ENCODE assay signal across 11 cellular contexts in the genomic region with DNA sequence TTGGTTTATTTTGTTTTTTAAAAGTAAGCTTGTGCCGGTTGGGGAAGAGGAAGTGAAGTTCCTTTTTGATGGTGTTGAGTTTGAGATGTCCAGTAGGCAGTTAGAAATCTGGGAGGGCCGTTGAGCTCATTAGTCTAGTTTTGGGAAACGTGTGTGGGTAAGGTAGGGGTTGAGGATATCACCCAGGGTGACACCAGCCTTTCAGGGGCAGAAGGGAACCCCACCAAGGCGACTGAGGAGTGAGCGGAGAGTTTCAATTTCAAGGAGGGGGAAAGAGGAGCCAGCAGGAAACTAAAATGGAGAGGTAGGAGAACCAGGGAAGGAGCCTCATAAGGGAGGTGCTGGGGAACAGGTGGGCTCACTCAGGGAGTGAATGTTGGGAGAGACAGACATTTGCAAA. TPM values are rescaled to one million over a fixed set of nuclear protein-coding genes. Genes with fewer than 3 reads are reported as not detected.
DNase-seq lines count a peak whose midpoint lies in the region; ATAC-seq and TF ChIP-seq lines count a peak whose summit lies in the region.
"Had no signal": no experiment of that assay in that cellular context is flagged by ENCODE, and none has a peak within 500 bp of the region (broad histone marks: within the 10 kb centered on the region; RNA-seq: fewer than 3 reads in every experiment).

No MANE protein-coding gene starts in this region.

- H3K9ac ChIP-seq in BLaER1 = no peak overlapping the region

- peaks cover 61% of the 10 kb centered on the region for H3K4me1 ChIP-seq in BLaER1

- H3K4me1 Mint-ChIP-seq in Calu3 (ENCODE audit: low read depth, unreplicated experiment) (peaks cover 53% of the 10 kb centered on the region), memory B cell (peaks cover 49% of the 10 kb centered on the region)
- peaks cover 53% of the 10 kb centered on the region for H3K4me1 Mint-ChIP-seq in activated T-helper 2 cell treated with anti-CD3 and anti-CD28 coated beads, Interferon-gamma antibody, Interleukin-2, Interleukin-4, amounts not matched to agents 10 μg/mL and 5 μg/mL and 100 μg/mL, durations not matched to agents 14 hours and 24 hours and 36 hours (ENCODE audit: low read depth)

- H3K4me3 ChIP-seq in BLaER1 = no peak overlapping the region
- H3K4me3 ChIP-seq: colonic mucosa had no signal

- BruUV-seq in Calu3 (replicated peaks; lab: Mats Ljungman, UMichigan) = no TSS peak

- no peaks in the 10 kb centered on the region for H3K27me3 Mint-ChIP-seq in Calu3 (ENCODE audit: unreplicated experiment)
- no peaks in the 10 kb centered on the region for H3K27me3 Mint-ChIP-seq in activated T-helper 2 cell treated with anti-CD3 and anti-CD28 coated beads, Interferon-gamma antibody, Interleukin-2, Interleukin-4, amounts not matched to agents 10 μg/mL and 5 μg/mL and 100 μg/mL, durations not matched to agents 14 hours and 24 hours and 36 hours (ENCODE audit: low read depth)
- no peaks in the 10 kb centered on the region for H3K27me3 Mint-ChIP-seq in memory B cell

- no peak for ATAC-seq in memory B cell (ENCODE audit: low read depth)

- no peaks in the 10 kb centered on the region for H3K9me3 ChIP-seq in BLaER1
- H3K9me3 ChIP-seq: colonic mucosa had no signal

- CTCF ChIA-PET in Calu3 (lab: Charles Lee) = interaction anchor here (0.5 kb wide), 1 partner anchor 104 kb away, joined by 5 read pairs; no protein-coding TSS in a partner anchor

- H3K27me3 ChIP-seq in BLaER1 = no peaks in the 10 kb centered on the region
- H3K27me3 ChIP-seq: colonic mucosa had no signal

- H3K36me3 Mint-ChIP-seq in Calu3 (ENCODE audit: insufficient read depth, unreplicated experiment) = peaks cover 69% of the 10 kb centered on the region
- peaks cover 91% of the 10 kb centered on the region for H3K36me3 Mint-ChIP-seq in activated T-helper 2 cell treated with anti-CD3 and anti-CD28 coated beads, Interferon-gamma antibody, Interleukin-2, Interleukin-4, amounts not matched to agents 10 μg/mL and 5 μg/mL and 100 μg/mL, durations not matched to agents 14 hours and 24 hours and 36 hours (ENCODE audit: low read depth)
- H3K36me3 Mint-ChIP-seq in memory B cell = peaks cover 26% of the 10 kb centered on the region

- H3K4me3 Mint-ChIP-seq in Calu3 (ENCODE audit: low read depth, unreplicated experiment) (peak overlapping the region; percentile 3), memory B cell (no peak overlapping the region)
- no peak overlapping the region for H3K4me3 Mint-ChIP-seq in activated T-helper 2 cell treated with anti-CD3 and anti-CD28 coated beads, Interferon-gamma antibody, Interleukin-2, Interleukin-4, amounts not matched to agents 10 μg/mL and 5 μg/mL and 100 μg/mL, durations not matched to agents 14 hours and 24 hours and 36 hours (ENCODE audit: low read depth)

- H3K27ac Mint-ChIP-seq in Calu3 (ENCODE audit: unreplicated experiment) (peak overlapping the region; percentile 70), memory B cell (peak overlapping the region; percentile 80)
- H3K27ac Mint-ChIP-seq in activated T-helper 2 cell treated with anti-CD3 and anti-CD28 coated beads, Interferon-gamma antibody, Interleukin-2, Interleukin-4, amounts not matched to agents 10 μg/mL and 5 μg/mL and 100 μg/mL, durations not matched to agents 14 hours and 24 hours and 36 hours = peak overlapping the region; percentile 35

- peaks cover 91% of the 10 kb centered on the region for H3K36me3 ChIP-seq in BLaER1

- H3K27ac ChIP-seq in BLaER1 = peak overlapping the region; percentile 43; the same call in 1 of the 2 replicates
- H3K27ac ChIP-seq: colonic mucosa had no signal

- H3K9me3 Mint-ChIP-seq in Calu3 (ENCODE audit: low read depth, unreplicated experiment) (no peaks in the 10 kb centered on the region), memory B cell (no peaks in the 10 kb centered on the region)
- no peaks in the 10 kb centered on the region for H3K9me3 Mint-ChIP-seq in activated T-helper 2 cell treated with anti-CD3 and anti-CD28 coated beads, Interferon-gamma antibody, Interleukin-2, Interleukin-4, amounts not matched to agents 10 μg/mL and 5 μg/mL and 100 μg/mL, durations not matched to agents 14 hours and 24 hours and 36 hours

- intact Hi-C loops in Calu3 (cut with micrococcal nuclease; ENCODE audit: unreplicated experiment) = loop anchor here (5.0 to 10.0 kb wide), 2 partner anchors 157 to 199 kb away; no protein-coding TSS in a partner anchor
- intact Hi-C loops in activated T-helper 2 cell treated with anti-CD3 and anti-CD28 coated beads, Interferon-gamma antibody, Interleukin-2, Interleukin-4, amounts not matched to agents 10 μg/mL and 5 μg/mL and 100 μg/mL, durations not matched to agents 14 hours and 24 hours and 36 hours (cut with micrococcal nuclease) = no loop called here

- TF ChIP-seq CTCF in Calu3 (IDR thresholded peaks at IDR 0.05; ENCODE audit: unreplicated experiment) = no peak

- H4K20me1 ChIP-seq in BLaER1 = peaks cover 100% of the 10 kb centered on the region

- H3K4me2 ChIP-seq in BLaER1 = peak overlapping the region; percentile 38

- DNase-seq in Calu3 = no peak
- no peak for DNase-seq in activated T-helper 2 cell treated with anti-CD3 and anti-CD28 coated beads, Interferon-gamma antibody, Interleukin-2, Interleukin-4, amounts not matched to agents 10 μg/mL and 5 μg/mL and 100 μg/mL, durations not matched to agents 14 hours and 24 hours and 36 hours (ENCODE audit: low spot score)
- DNase-seq in memory B cell (ENCODE audit: low spot score in 2 of 2) = no peak
- DNase-seq in NCI-H1417 (lab: John Stamatoyannopoulos, UW) = no peak
- DNase-seq in retina = no peak
- DNase-seq in DMS153 treated with DMSO at 0.1 percent for 48 hours (lab: John Stamatoyannopoulos, UW; ENCODE audit: unreplicated experiment) = no peak
- no peak for DNase-seq in SKM-1 treated with dmso at 0.1 percent for 144 hours (lab: John Stamatoyannopoulos, UW; ENCODE audit: unreplicated experiment)
- DNase-seq: colonic mucosa; NCI-H2029; stimulated activated CD4-positive, alpha-beta T cell treated with anti-CD3 and anti-CD28 coated beads, Interleukin-4, amount 100 ng/mL, for 4 hours had no signal

RNA-seq across cellular contexts. Expression of gene HAPSTR1, which starts 22.7 kb away (rescaled TPM):
- 57.1 and 59.6 TPM in 2 replicates for total RNA-seq in Calu3 (2022)
- total RNA-seq in activated T-helper 2 cell treated with anti-CD3 and anti-CD28 coated beads, Interferon-gamma antibody, Interleukin-2, Interleukin-4, amounts not matched to agents 10 μg/mL and 5 μg/mL and 100 μg/mL, durations not matched to agents 14 hours and 24 hours and 36 hours = 54.5 and 54.9 TPM in 2 replicates
